In the genomic region with DNA sequence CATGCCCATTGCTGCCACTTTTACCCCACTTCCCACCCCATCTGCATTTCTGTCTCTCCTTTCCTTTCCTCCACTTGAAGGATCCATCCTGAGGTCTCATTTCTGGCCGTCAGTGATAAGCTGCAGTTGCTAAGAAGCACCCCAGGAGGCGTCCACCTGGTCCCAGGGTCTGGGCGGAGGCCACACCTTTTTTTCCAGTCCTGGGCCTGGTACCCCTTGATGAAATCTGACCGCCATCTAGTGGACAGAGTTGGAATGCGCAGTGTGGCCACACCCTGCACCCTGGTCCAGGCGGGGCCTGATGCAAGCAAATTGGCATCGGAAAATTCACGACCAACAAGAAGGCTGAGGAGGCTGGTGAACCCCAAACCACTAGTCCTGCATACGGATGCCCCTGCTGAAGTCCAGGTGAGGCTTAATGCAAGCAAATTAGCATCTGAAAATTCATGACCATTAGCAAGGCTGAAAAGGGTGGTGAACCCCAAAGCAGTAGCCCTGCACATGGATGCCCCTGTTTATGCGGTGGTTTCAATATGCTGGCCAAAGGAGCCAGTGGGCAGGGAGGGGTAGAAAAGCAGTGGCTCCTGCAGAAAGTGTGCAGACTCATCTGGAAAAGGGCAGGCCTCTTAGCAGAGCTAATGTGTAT, we compare ENCODE assay signal across 8 cellular contexts. TPM values are rescaled to one million over a fixed set of nuclear protein-coding genes. Genes with fewer than 3 reads are reported as not detected.
DNase-seq lines count a peak whose midpoint lies in the region; ATAC-seq and TF ChIP-seq lines count a peak whose summit lies in the region.

No MANE protein-coding gene starts in this region.

- no peak for TF ChIP-seq EP300 in ovary (IDR thresholded peaks at IDR 0.05)
- TF ChIP-seq EP300 in transverse colon (IDR thresholded peaks at IDR 0.05; ENCODE audit: low read depth): no peak

- H3K27ac ChIP-seq in PC-3 (ENCODE audit: low read length) (no peak overlapping the region), ovary (no peak overlapping the region), transverse colon (no peak overlapping the region)

- H3K4me3 ChIP-seq in PC-3 (ENCODE audit: low read length) (no peak overlapping the region), fibroblast of the aortic adventitia (ENCODE audit: low read depth, low read length) (no peak overlapping the region), ovary (no peak overlapping the region), transverse colon (no peak overlapping the region)

- no peaks in the 10 kb centered on the region for H4K20me1 ChIP-seq in PC-3 (ENCODE audit: low read length)

- no peak overlapping the region for H3K4me2 ChIP-seq in PC-3 (ENCODE audit: low read length)

- H3F3A ChIP-seq in PC-3 (ENCODE audit: low read length, unreplicated experiment): no peaks in the 10 kb centered on the region

- 0 out of 2 replicates have a peak, but pooled peaks cover 3% of the 10 kb centered on the region for H3K4me1 ChIP-seq in PC-3 (ENCODE audit: insufficient read depth, low read length)
- no peaks in the 10 kb centered on the region for H3K4me1 ChIP-seq in ovary (ENCODE audit: insufficient read depth)
- H3K4me1 ChIP-seq in transverse colon: no peaks in the 10 kb centered on the region

- DNase-seq in Daoy (ENCODE audit: low read depth): peak; percentile 71
- DNase-seq in HT-29 (ENCODE audit: low spot score): peak; percentile 96
- peak; percentile 84 for DNase-seq in PC-3
- peak; percentile 89 to 90 for DNase-seq in activated T-cell treated with anti-CD3 and anti-CD28 coated beads, Interleukin-2, amount 50 U/mL, for 48 hours
- DNase-seq in fibroblast of the aortic adventitia (ENCODE audit: low read depth): peak; percentile 67
- DNase-seq in ovary: peak; percentile 13 to 49 (median 37)
- DNase-seq in transverse colon: peak; percentile 73

- no peaks in the 10 kb centered on the region for H3K9me3 ChIP-seq in PC-3 (ENCODE audit: low read length)
- no peaks in the 10 kb centered on the region for H3K9me3 ChIP-seq in ovary
- no peaks in the 10 kb centered on the region for H3K9me3 ChIP-seq in transverse colon

- TF ChIP-seq POLR2A in ovary (IDR thresholded peaks at IDR 0.05) (no peak), transverse colon (IDR thresholded peaks at IDR 0.05) (no peak)

- no peaks in the 10 kb centered on the region for H3K79me2 ChIP-seq in PC-3 (ENCODE audit: low read length)

- intact Hi-C loops in PC-3 (cut with micrococcal nuclease): loop anchor here (10.0 kb wide), 1 partner anchor 295 kb away; no protein-coding TSS in a partner anchor
- intact Hi-C loops in ovary (cut with DNase I): no loop called here
- intact Hi-C loops in transverse colon (cut with DNase I; ENCODE audit: low total_unique reads): no loop called here

- WGBS in ovary, 3 donors: 11 to 24% (median 18%) methylated on average over 10 of the region's 10 CpGs
- 19 to 23% methylated on average over 8 to 10 of the region's 10 CpGs for WGBS in transverse colon (ENCODE audit: low coverage in 1 of 2), 2 donors

- in situ Hi-C loops in transverse colon (cut with MboI; ENCODE audit: low pct_ligation_motif_present in 1 of 4, low pct_unique_long_range_greater_than_20kb in 1 of 4, low sequenced_read_pairs in 3 of 4): loop anchor here (25.0 kb wide), 3 partner anchors 172 to 1528 kb away; no protein-coding TSS in a partner anchor

- POLR2A ChIA-PET in PC-3 (lab: Charles Lee; ENCODE audit: unreplicated experiment): no interaction called here

- TF ChIP-seq CTCF in PC-3 (conservative IDR thresholded peaks at IDR 0.05; ENCODE audit: low read depth, low read length) (peak; percentile 91), fibroblast of the aortic adventitia (IDR thresholded peaks at IDR 0.05; ENCODE audit: insufficient read depth, low read length) (peak; percentile 91), ovary (IDR thresholded peaks at IDR 0.05) (peak in 1 of 3 donors; percentile 42), transverse colon (IDR thresholded peaks at IDR 0.05) (peak; percentile 69 to 85 (median 78))

- H3K36me3 ChIP-seq in PC-3 (ENCODE audit: low read depth, low read length) (no peaks in the 10 kb centered on the region), ovary (no peaks in the 10 kb centered on the region), transverse colon (no peaks in the 10 kb centered on the region)

- H3K9ac ChIP-seq in PC-3 (ENCODE audit: low read length): no peak overlapping the region

- H2AFZ ChIP-seq in PC-3 (ENCODE audit: low read length): no peak overlapping the region

- no peaks in the 10 kb centered on the region for H3K27me3 ChIP-seq in PC-3 (ENCODE audit: low read length)
- no peaks in the 10 kb centered on the region for H3K27me3 ChIP-seq in ovary
- H3K27me3 ChIP-seq in transverse colon: no peaks in the 10 kb centered on the region

- CTCF ChIA-PET in PC-3 (lab: Charles Lee): no interaction called here

- no TSS peak for BruUV-seq in PC-3 (replicated peaks; lab: Mats Ljungman, UMichigan)

- ATAC-seq in GM21526 (IDR thresholded peaks at IDR 0.05; ENCODE audit: low FRiP score, unreplicated experiment) (peak; percentile 99), PC-3 (peak; percentile 95)

- H3K9me2 ChIP-seq in PC-3 (replicated peaks; ENCODE audit: low read length): no peaks in the 10 kb centered on the region

RNA-seq across cellular contexts. Expression of a gene that starts 43.3 kb away (rescaled TPM):
- total RNA-seq in Daoy (2014; rRNA removed; shearing (Covaris generic)): 8.8 and 10.3 TPM in 2 replicates
- 2.3 and 3.4 TPM in 2 replicates for total RNA-seq in HT-29 (2014; rRNA removed; shearing (Covaris generic))
- total RNA-seq in PC-3 (2014; rRNA removed) (5.4 and 6.2 TPM in 2 replicates), fibroblast of the aortic adventitia (ENCODE audit: low replicate concordance) (8.6 and 10.9 TPM in 2 replicates), ovary (10 to 100 TPM in 3 of 7 donors, 1 to 10 TPM in 4; 4.5 to 15.8 (median 8.7) TPM), transverse colon (1 to 10 TPM in 3 of 4 donors, under 1 TPM in 1; 1.00 to 6.6 (median 5.8) TPM)
- polyA plus RNA-seq in ovary: 10 to 100 TPM in 1 of 2 donors, 1 to 10 TPM in 1; 3.3 to 22.1 TPM

Comparison
In these comparisons a context has a peak if more than half of its experiments do, and no peak if none do; other contexts are left out.
1. DNase-seq: peak in every context shown above with its lines; median percentile 96 in HT-29; 90 in activated T-cell treated with anti-CD3 and anti-CD28 coated beads, Interleukin-2, amount 50 U/mL, for 48 hours; 84 in PC-3; 73 in transverse colon; 71 in Daoy; 67 in fibroblast of the aortic adventitia; 37 in ovary.